ENCODE assay signal across 21 cellular contexts in genomic region chr7:73478549-73478948, GRCh38. TPM values are rescaled to one million over a fixed set of nuclear protein-coding genes. Genes with fewer than 3 reads are reported as not detected.
"Had no signal": no experiment of that assay in that cellular context is flagged by ENCODE, and none has a peak within 500 bp of the region (broad histone marks: within the 10 kb centered on the region; RNA-seq: fewer than 3 reads in every experiment).

No MANE protein-coding gene starts in this region.

- H3K4me3 Mint-ChIP-seq: activated CD8-positive, alpha-beta memory T cell treated with anti-CD3 and anti-CD28 coated beads, Interleukin-2, amount 10 ng/mL, durations not matched to agents 7 days and 5 days; activated naive CD4-positive, alpha-beta T cell treated with anti-CD3 and anti-CD28 coated beads, Interleukin-2, amount 50 U/mL, for 24 hours had no signal

- H3K9me3 Mint-ChIP-seq: activated naive CD4-positive, alpha-beta T cell treated with anti-CD3 and anti-CD28 coated beads, Interleukin-2, amount 50 U/mL, for 24 hours had no signal

- H3K27me3 Mint-ChIP-seq: activated CD8-positive, alpha-beta memory T cell treated with anti-CD3 and anti-CD28 coated beads, Interleukin-2, amount 10 ng/mL, durations not matched to agents 7 days and 5 days; activated naive CD4-positive, alpha-beta T cell treated with anti-CD3 and anti-CD28 coated beads, Interleukin-2, amount 50 U/mL, for 24 hours had no signal

- DNase-seq: activated CD4-positive, alpha-beta T cell treated with anti-CD3 and anti-CD28 coated beads for 4 hours; activated CD8-positive, alpha-beta memory T cell treated with anti-CD3 and anti-CD28 coated beads, Interleukin-2, amount 10 ng/mL, durations not matched to agents 7 days and 5 days; caudate nucleus; MG63; MV-4-11; NCI-H1092 treated with DMSO at 0.1 percent for 48 hours; NCI-H1417 treated with DMSO at 0.1 percent for 48 hours; NCI-H1694 treated with DMSO at 0.1 percent for 48 hours; NCI-H2029 treated with DMSO at 0.1 percent for 48 hours; NCI-H345; NCI-H510A; NCI-H526 treated with DMSO at 0.1 percent for 48 hours; NK-92 treated with Interleukin-12 subunit alpha and Interleukin-12 subunit beta, amount 100 ng/mL, for 24 hours; OCI-M1; Peyer's patch; SHP77; SW 1271 had no signal

- ATAC-seq: activated CD4-positive, CD25-positive, alpha-beta regulatory T cell treated with anti-CD3 and anti-CD28 coated beads, Interleukin-2, amount 50 U/mL, for 24 hours; activated CD8-positive, alpha-beta memory T cell treated with anti-CD3 and anti-CD28 coated beads, Interleukin-2, amount 10 ng/mL, durations not matched to agents 7 days and 5 days; SK-N-SH treated with all-trans-retinoic acid at 6 μM for 48 hours had no signal

RNA-seq across cellular contexts. Expression of gene FZD9, which starts 45.0 kb away (rescaled TPM):
- total RNA-seq: activated CD8-positive, alpha-beta memory T cell treated with anti-CD3 and anti-CD28 coated beads, Interleukin-2, amount 10 ng/mL, durations not matched to agents 7 days and 5 days; T-helper 1 cell treated with Interleukin-12 subunit alpha and Interleukin-12 subunit beta and Interleukin-4 antibody, amounts not matched to agents 30 ng/mL and 1 ng/mL, for 36 hours had no signal
